ENCODE assay signal across 13 cellular contexts in genomic region chr20:32790751-32791057, GRCh38.
"Had no signal": no experiment of that assay in that cellular context is flagged by ENCODE, and none has a peak within 500 bp of the region (broad histone marks: within the 10 kb centered on the region; RNA-seq: fewer than 3 reads in every experiment).

No MANE protein-coding gene starts in this region.

- H3K4me1 ChIP-seq: gastroesophageal sphincter, tibial artery, upper lobe of left lung, uterus had no signal

- H3K36me3 ChIP-seq: neutrophil, uterus had no signal

- H3K27ac ChIP-seq: coronary artery, epithelial cell of prostate, esophagus muscularis mucosa, gastroesophageal sphincter, left ventricle myocardium inferior, neutrophil, psoas muscle, spleen, tibial artery, upper lobe of left lung, uterus had no signal

- H3K27me3 ChIP-seq: dorsolateral prefrontal cortex, esophagus muscularis mucosa, gastroesophageal sphincter, neutrophil, spleen, tibial artery, upper lobe of left lung, uterus had no signal

- H3K4me3 ChIP-seq: coronary artery, dorsolateral prefrontal cortex, esophagus muscularis mucosa, gastroesophageal sphincter, left ventricle myocardium inferior, lung, psoas muscle, spleen, tibial artery, upper lobe of left lung, uterus had no signal

- H3K9me3 ChIP-seq: esophagus muscularis mucosa, gastroesophageal sphincter, left ventricle myocardium inferior, neutrophil, psoas muscle, spleen, tibial artery, upper lobe of left lung, uterus had no signal
